Comparison of ENCODE assay signal across 22 cellular contexts in genomic region chr5:31768784-31769183, GRCh38.
"Had no signal": no experiment of that assay in that cellular context is flagged by ENCODE, and none has a peak within 500 bp of the region (broad histone marks: within the 10 kb centered on the region; RNA-seq: fewer than 3 reads in every experiment).

No MANE protein-coding gene starts in this region.

- H3K36me3 ChIP-seq: brain microvascular endothelial cell, gastrocnemius medialis, neutrophil, pancreas, sigmoid colon, stomach had no signal

- H3K27ac ChIP-seq: brain microvascular endothelial cell, gastrocnemius medialis, neutrophil, pancreas, sigmoid colon, stomach had no signal

- H3K4me3 Mint-ChIP-seq: activated CD4-positive, alpha-beta T cell treated with anti-CD3 and anti-CD28 coated beads, Interleukin-2, amount 10 ng/mL, durations not matched to agents 7 days and 5 days; activated CD8-positive, alpha-beta T cell treated with anti-CD3 and anti-CD28 coated beads, Interleukin-2, amount 10 ng/mL, durations not matched to agents 7 days and 5 days; activated naive CD4-positive, alpha-beta T cell treated with anti-CD3 and anti-CD28 coated beads, Interleukin-2, amount 10 ng/mL, durations not matched to agents 7 days and 5 days; activated naive CD8-positive, alpha-beta T cell treated with anti-CD3 and anti-CD28 coated beads, Interleukin-2, amount 50 U/mL, for 24 hours; activated T-cell treated with anti-CD3 and anti-CD28 coated beads, Interleukin-2, amount 50 U/mL, for 24 hours; central memory CD8-positive, alpha-beta T cell; memory B cell; stimulated activated effector memory CD8-positive, alpha-beta T cell treated with anti-CD3 and anti-CD28 coated beads, Interleukin-12 subunit alpha, Interleukin-12 subunit beta, amount 100 ng/mL, for 72 hours; T-helper 1 cell treated with Interleukin-12 subunit alpha and Interleukin-12 subunit beta and Interleukin-4 antibody, amounts not matched to agents 30 μg/mL and 1 μg/mL, for 36 hours had no signal

- DNase-seq: activated CD4-positive, alpha-beta T cell treated with anti-CD3 and anti-CD28 coated beads, Interleukin-2, amount 10 ng/mL, durations not matched to agents 7 days and 5 days; activated CD8-positive, alpha-beta T cell treated with anti-CD3 and anti-CD28 coated beads, Interleukin-2, amount 10 ng/mL, durations not matched to agents 7 days and 5 days; activated naive CD4-positive, alpha-beta T cell treated with anti-CD3 and anti-CD28 coated beads, Interleukin-2, amount 10 ng/mL, durations not matched to agents 7 days and 5 days; activated naive CD8-positive, alpha-beta T cell treated with anti-CD3 and anti-CD28 coated beads, Interleukin-2, amount 50 U/mL, for 24 hours; activated T-cell treated with anti-CD3 and anti-CD28 coated beads, Interleukin-2, amount 50 U/mL, for 24 hours; aorta; brain microvascular endothelial cell; cortex of kidney; head of caudate nucleus; natural killer cell; pancreas; stimulated activated CD4-positive, alpha-beta T cell treated with anti-CD3 and anti-CD28 coated beads, Interleukin-4, amount 100 ng/mL, for 24 hours; stomach had no signal

- H3K4me1 Mint-ChIP-seq: activated CD4-positive, alpha-beta T cell treated with anti-CD3 and anti-CD28 coated beads, Interleukin-2, amount 10 ng/mL, durations not matched to agents 7 days and 5 days; activated naive CD4-positive, alpha-beta T cell treated with anti-CD3 and anti-CD28 coated beads, Interleukin-2, amount 10 ng/mL, durations not matched to agents 7 days and 5 days; activated naive CD8-positive, alpha-beta T cell treated with anti-CD3 and anti-CD28 coated beads, Interleukin-2, amount 50 U/mL, for 24 hours; central memory CD8-positive, alpha-beta T cell; memory B cell; stimulated activated effector memory CD8-positive, alpha-beta T cell treated with anti-CD3 and anti-CD28 coated beads, Interleukin-12 subunit alpha, Interleukin-12 subunit beta, amount 100 ng/mL, for 72 hours had no signal

- ATAC-seq: activated CD4-positive, CD25-positive, alpha-beta regulatory T cell treated with anti-CD3 and anti-CD28 coated beads, Interleukin-2, amount 50 U/mL, for 24 hours; activated CD8-positive, alpha-beta T cell treated with anti-CD3 and anti-CD28 coated beads, Interleukin-2, amount 10 ng/mL, durations not matched to agents 7 days and 5 days; activated naive CD8-positive, alpha-beta T cell treated with anti-CD3 and anti-CD28 coated beads, Interleukin-2, amount 50 U/mL, for 24 hours; esophagus mucosa; natural killer cell; pancreas; stimulated activated effector memory CD8-positive, alpha-beta T cell treated with anti-CD3 and anti-CD28 coated beads, Interleukin-12 subunit alpha, Interleukin-12 subunit beta, amount 100 ng/mL, for 72 hours had no signal

- H3K9me3 Mint-ChIP-seq: activated CD4-positive, alpha-beta T cell treated with anti-CD3 and anti-CD28 coated beads, Interleukin-2, amount 10 ng/mL, durations not matched to agents 7 days and 5 days; activated naive CD4-positive, alpha-beta T cell treated with anti-CD3 and anti-CD28 coated beads, Interleukin-2, amount 10 ng/mL, durations not matched to agents 7 days and 5 days; activated naive CD8-positive, alpha-beta T cell treated with anti-CD3 and anti-CD28 coated beads, Interleukin-2, amount 50 U/mL, for 24 hours; activated T-cell treated with anti-CD3 and anti-CD28 coated beads, Interleukin-2, amount 50 U/mL, for 24 hours; central memory CD8-positive, alpha-beta T cell; memory B cell; natural killer cell; stimulated activated effector memory CD8-positive, alpha-beta T cell treated with anti-CD3 and anti-CD28 coated beads, Interleukin-12 subunit alpha, Interleukin-12 subunit beta, amount 100 ng/mL, for 72 hours; T-helper 1 cell treated with Interleukin-12 subunit alpha and Interleukin-12 subunit beta and Interleukin-4 antibody, amounts not matched to agents 30 μg/mL and 1 μg/mL, for 36 hours had no signal

- H3K9me3 ChIP-seq: gastrocnemius medialis, neutrophil, pancreas, sigmoid colon, stomach had no signal

- H3K27ac Mint-ChIP-seq: activated CD4-positive, alpha-beta T cell treated with anti-CD3 and anti-CD28 coated beads, Interleukin-2, amount 10 ng/mL, durations not matched to agents 7 days and 5 days; activated CD8-positive, alpha-beta T cell treated with anti-CD3 and anti-CD28 coated beads, Interleukin-2, amount 10 ng/mL, durations not matched to agents 7 days and 5 days; activated naive CD4-positive, alpha-beta T cell treated with anti-CD3 and anti-CD28 coated beads, Interleukin-2, amount 10 ng/mL, durations not matched to agents 7 days and 5 days; activated naive CD8-positive, alpha-beta T cell treated with anti-CD3 and anti-CD28 coated beads, Interleukin-2, amount 50 U/mL, for 24 hours; activated T-cell treated with anti-CD3 and anti-CD28 coated beads, Interleukin-2, amount 50 U/mL, for 24 hours; memory B cell; stimulated activated effector memory CD8-positive, alpha-beta T cell treated with anti-CD3 and anti-CD28 coated beads, Interleukin-12 subunit alpha, Interleukin-12 subunit beta, amount 100 ng/mL, for 72 hours; T-helper 1 cell treated with Interleukin-12 subunit alpha and Interleukin-12 subunit beta and Interleukin-4 antibody, amounts not matched to agents 30 μg/mL and 1 μg/mL, for 36 hours had no signal

- H3K27me3 ChIP-seq: brain microvascular endothelial cell, gastrocnemius medialis, neutrophil, pancreas, sigmoid colon, stomach had no signal

- H3K36me3 Mint-ChIP-seq: activated naive CD4-positive, alpha-beta T cell treated with anti-CD3 and anti-CD28 coated beads, Interleukin-2, amount 10 ng/mL, durations not matched to agents 7 days and 5 days; memory B cell; natural killer cell; stimulated activated effector memory CD8-positive, alpha-beta T cell treated with anti-CD3 and anti-CD28 coated beads, Interleukin-12 subunit alpha, Interleukin-12 subunit beta, amount 100 ng/mL, for 72 hours had no signal

- H3K4me3 ChIP-seq: gastrocnemius medialis, pancreas, sigmoid colon, stomach had no signal

- FAIRE-seq: pancreas had no signal

- H3K27me3 Mint-ChIP-seq: activated CD4-positive, alpha-beta T cell treated with anti-CD3 and anti-CD28 coated beads, Interleukin-2, amount 10 ng/mL, durations not matched to agents 7 days and 5 days; activated naive CD4-positive, alpha-beta T cell treated with anti-CD3 and anti-CD28 coated beads, Interleukin-2, amount 10 ng/mL, durations not matched to agents 7 days and 5 days; activated naive CD8-positive, alpha-beta T cell treated with anti-CD3 and anti-CD28 coated beads, Interleukin-2, amount 50 U/mL, for 24 hours; central memory CD8-positive, alpha-beta T cell had no signal

- H3K4me1 ChIP-seq: gastrocnemius medialis, pancreas, sigmoid colon, stomach had no signal
